Comparison of ENCODE assay signal across 17 cellular contexts in genomic region chr2:224969095-224969494, GRCh38.
A peak's percentile ranks its signal among the peaks of the same experiment; 100 is the strongest.
DNase-seq lines count a peak whose midpoint lies in the region; ATAC-seq lines count a peak whose summit lies in the region.
"Had no signal": no experiment of that assay in that cellular context is flagged by ENCODE, and none has a peak within 500 bp of the region (broad histone marks: within the 10 kb centered on the region; RNA-seq: fewer than 3 reads in every experiment).

No MANE protein-coding gene starts in this region.

- CTCF ChIA-PET in activated naive CD4-positive, alpha-beta T cell treated with anti-CD3 and anti-CD28 coated beads for 36 hours (lab: Charles Lee): interaction anchor here (0.7 to 1.8 kb wide), 3 partner anchors 12 to 33 kb away, joined by 3 to 10 read pairs (median 4); no protein-coding TSS in a partner anchor
- CTCF ChIA-PET in T-cell (lab: Charles Lee): no interaction called here

- DNase-seq in activated naive CD4-positive, alpha-beta T cell treated with anti-CD3 and anti-CD28 coated beads for 36 hours: no peak
- DNase-seq in activated naive CD4-positive, alpha-beta T cell treated with anti-CD3 and anti-CD28 coated beads, Interleukin-2, amount 50 U/mL, for 16 hours: no peak
- DNase-seq in T-cell (no peak), kidney tubule cell (ENCODE audit: low spot score) (peak; percentile 25), Karpas-422 (no peak), putamen (ENCODE audit: low spot score) (no peak)
- DNase-seq: activated gamma-delta T cell, COR-L47, IMR-90, kidney glomerular epithelial cell, MV-4-11, NCI-H2081, NCI-H524 treated with DMSO at 0.1 percent for 48 hours, uterus had no signal

- H3K27ac Mint-ChIP-seq in activated naive CD4-positive, alpha-beta T cell treated with anti-CD3 and anti-CD28 coated beads for 36 hours: peak overlapping the region; percentile 40
- H3K27ac Mint-ChIP-seq in T-cell: peak overlapping the region; percentile 44 to 88
- H3K27ac Mint-ChIP-seq: brain had no signal

- no peaks in the 10 kb centered on the region for H3K27me3 ChIP-seq in Karpas-422 (ENCODE audit: low read length)
- H3K27me3 ChIP-seq: uterus had no signal

- H3K4me3 ChIP-seq in Karpas-422 (ENCODE audit: low read length): no peak overlapping the region
- H3K4me3 ChIP-seq: uterus had no signal

- no peak overlapping the region for H3K9ac ChIP-seq in Karpas-422 (ENCODE audit: low read length)

- no peak overlapping the region for H3K27ac ChIP-seq in Karpas-422 (ENCODE audit: low read length)
- H3K27ac ChIP-seq: uterus had no signal

- H4K20me1 ChIP-seq in Karpas-422 (ENCODE audit: insufficient read depth, low read depth, low read length): no peaks in the 10 kb centered on the region

- no peaks in the 10 kb centered on the region for H3K9me2 ChIP-seq in Karpas-422 (replicated peaks; ENCODE audit: insufficient read depth, low read length)

- no peak overlapping the region for H3K4me3 Mint-ChIP-seq in activated naive CD4-positive, alpha-beta T cell treated with anti-CD3 and anti-CD28 coated beads for 36 hours
- H3K4me3 Mint-ChIP-seq in T-cell: peak overlapping the region in 1 of 3 donors; percentile 25
- H3K4me3 Mint-ChIP-seq: brain had no signal

- no peak overlapping the region for H3K4me2 ChIP-seq in Karpas-422 (ENCODE audit: low read depth, low read length, poor library complexity, severe bottlenecking)

- H3K9me3 ChIP-seq in Karpas-422 (ENCODE audit: low read length): no peaks in the 10 kb centered on the region
- H3K9me3 ChIP-seq: uterus had no signal

- no peaks in the 10 kb centered on the region for H3K27me3 Mint-ChIP-seq in activated naive CD4-positive, alpha-beta T cell treated with anti-CD3 and anti-CD28 coated beads for 36 hours (ENCODE audit: low read depth)
- no peaks in the 10 kb centered on the region for H3K27me3 Mint-ChIP-seq in T-cell

- H3K9me3 Mint-ChIP-seq in activated naive CD4-positive, alpha-beta T cell treated with anti-CD3 and anti-CD28 coated beads for 36 hours: no peaks in the 10 kb centered on the region
- no peaks in the 10 kb centered on the region for H3K9me3 Mint-ChIP-seq in T-cell
- H3K9me3 Mint-ChIP-seq: brain had no signal

- intact Hi-C loops in activated naive CD4-positive, alpha-beta T cell treated with anti-CD3 and anti-CD28 coated beads for 36 hours (cut with micrococcal nuclease): loop anchor here (1.0 kb wide), 4 partner anchors 12 to 83 kb away; no protein-coding TSS in a partner anchor

- H3K36me3 ChIP-seq in Karpas-422 (ENCODE audit: insufficient read depth, low read length): no peaks in the 10 kb centered on the region
- H3K36me3 ChIP-seq: uterus had no signal

- peaks cover 7% of the 10 kb centered on the region for H3K4me1 ChIP-seq in Karpas-422 (ENCODE audit: low read length)
- H3K4me1 ChIP-seq: uterus had no signal

- no peaks in the 10 kb centered on the region for H3K79me2 ChIP-seq in Karpas-422 (ENCODE audit: low read length)

- H2AFZ ChIP-seq in Karpas-422 (ENCODE audit: low read length): no peak overlapping the region

- POLR2A ChIA-PET in T-cell (lab: Charles Lee): no interaction called here

- H3K36me3 Mint-ChIP-seq in activated naive CD4-positive, alpha-beta T cell treated with anti-CD3 and anti-CD28 coated beads for 36 hours (ENCODE audit: low read depth): no peaks in the 10 kb centered on the region
- peaks cover 11% of the 10 kb centered on the region for H3K36me3 Mint-ChIP-seq in T-cell
- H3K36me3 Mint-ChIP-seq: brain had no signal

- peak in 2 of 4 experiments; percentile 12 to 69 for ATAC-seq in T-cell (replicated peaks in 1 of 4)
- ATAC-seq in GM21447 (IDR thresholded peaks at IDR 0.05; ENCODE audit: unreplicated experiment): no peak
- ATAC-seq in HG02588 (IDR thresholded peaks at IDR 0.05; ENCODE audit: unreplicated experiment): no peak

- H3K4me1 Mint-ChIP-seq in activated naive CD4-positive, alpha-beta T cell treated with anti-CD3 and anti-CD28 coated beads for 36 hours (ENCODE audit: low read depth): peaks cover 66% of the 10 kb centered on the region
- peaks cover 72 to 82% (median 79%) of the 10 kb centered on the region in 3 donors for H3K4me1 Mint-ChIP-seq in T-cell
